In the genomic region with DNA sequence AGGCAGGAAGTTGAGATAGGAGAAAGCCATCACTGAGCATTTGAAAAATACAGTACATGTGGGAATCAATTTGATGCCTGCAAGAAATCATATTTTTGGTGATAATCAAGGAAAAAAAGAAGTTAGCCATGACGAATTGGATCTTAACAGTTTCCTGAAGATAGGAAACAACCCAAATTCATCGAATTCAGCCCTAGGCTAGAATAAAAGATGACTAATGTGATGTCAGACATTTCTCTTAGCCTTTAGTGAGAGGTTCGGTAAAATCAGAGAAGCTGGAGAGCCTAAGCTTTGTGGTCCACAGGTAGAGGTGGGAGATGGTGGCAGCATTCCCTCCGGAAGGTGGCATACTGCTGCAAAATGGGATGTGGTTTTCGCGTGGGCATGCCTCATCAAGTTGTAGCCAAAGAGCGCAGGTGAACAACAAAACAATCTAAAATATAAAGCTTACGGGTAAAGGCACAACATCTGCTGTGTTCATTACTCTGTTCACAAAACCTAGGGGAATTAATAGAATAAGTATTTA, we compare ENCODE assay signal across 14 cellular contexts.
"Had no signal": no experiment of that assay in that cellular context is flagged by ENCODE, and none has a peak within 500 bp of the region (broad histone marks: within the 10 kb centered on the region; RNA-seq: fewer than 3 reads in every experiment).

No MANE protein-coding gene starts in this region.

- DNase-seq: activated CD4-positive, alpha-beta T cell treated with anti-CD3 and anti-CD28 coated beads, Interleukin-2, amount 10 ng/mL, durations not matched to agents 24 days and 14 days; activated CD8-positive, alpha-beta memory T cell treated with anti-CD3 and anti-CD28 coated beads for 24 hours; activated naive CD4-positive, alpha-beta T cell treated with anti-CD3 and anti-CD28 coated beads for 36 hours; activated T-cell treated with anti-CD3 and anti-CD28 coated beads for 4 hours; caudate nucleus; colonic mucosa; gastrocnemius medialis; kidney glomerular epithelial cell; mucosa of descending colon; naive thymus-derived CD8-positive, alpha-beta T cell; posterior cingulate gyrus; stimulated activated CD4-positive, alpha-beta T cell treated with anti-CD3 and anti-CD28 coated beads, Interleukin-4, amount 100 ng/mL, for 4 hours; stomach had no signal

- ATAC-seq: activated T-helper 17 cell treated with anti-CD3 and anti-CD28 coated beads, Interleukin-2, amount 50 U/mL, for 72 hours; gastrocnemius medialis; mucosa of descending colon; naive thymus-derived CD8-positive, alpha-beta T cell had no signal

- H3K27ac Mint-ChIP-seq: activated CD4-positive, alpha-beta T cell treated with anti-CD3 and anti-CD28 coated beads, Interleukin-2, amount 10 ng/mL, durations not matched to agents 24 days and 14 days; activated naive CD4-positive, alpha-beta T cell treated with anti-CD3 and anti-CD28 coated beads for 36 hours; activated T-helper 17 cell treated with anti-CD3 and anti-CD28 coated beads, Interleukin-2, amount 50 U/mL, for 72 hours; naive thymus-derived CD8-positive, alpha-beta T cell had no signal

- H3K36me3 Mint-ChIP-seq: naive thymus-derived CD8-positive, alpha-beta T cell had no signal

- H3K27me3 Mint-ChIP-seq: activated CD4-positive, alpha-beta T cell treated with anti-CD3 and anti-CD28 coated beads, Interleukin-2, amount 10 ng/mL, durations not matched to agents 24 days and 14 days had no signal

- H3K9me3 Mint-ChIP-seq: activated CD4-positive, alpha-beta T cell treated with anti-CD3 and anti-CD28 coated beads, Interleukin-2, amount 10 ng/mL, durations not matched to agents 24 days and 14 days; activated naive CD4-positive, alpha-beta T cell treated with anti-CD3 and anti-CD28 coated beads for 36 hours; activated T-helper 17 cell treated with anti-CD3 and anti-CD28 coated beads, Interleukin-2, amount 50 U/mL, for 72 hours had no signal

- H3K4me3 Mint-ChIP-seq: activated CD4-positive, alpha-beta T cell treated with anti-CD3 and anti-CD28 coated beads, Interleukin-2, amount 10 ng/mL, durations not matched to agents 24 days and 14 days; activated naive CD4-positive, alpha-beta T cell treated with anti-CD3 and anti-CD28 coated beads for 36 hours; activated T-helper 17 cell treated with anti-CD3 and anti-CD28 coated beads, Interleukin-2, amount 50 U/mL, for 72 hours; naive thymus-derived CD8-positive, alpha-beta T cell had no signal

- H3K4me1 Mint-ChIP-seq: activated CD4-positive, alpha-beta T cell treated with anti-CD3 and anti-CD28 coated beads, Interleukin-2, amount 10 ng/mL, durations not matched to agents 24 days and 14 days; activated T-helper 17 cell treated with anti-CD3 and anti-CD28 coated beads, Interleukin-2, amount 50 U/mL, for 72 hours; naive thymus-derived CD8-positive, alpha-beta T cell had no signal
